1 cellular context compared by ENCODE assay signal in genomic region chr4:158442736-158443135, GRCh38.
TF ChIP-seq lines count a peak whose summit lies in the region.

No MANE protein-coding gene starts in this region.

TF ChIP-seq in H1, 55 proteins besides CTCF, POLR2A, EP300 and RAD21 (continued from another document):
- no peak for TF ChIP-seq GABPA (IDR thresholded peaks at IDR 0.05; ENCODE audit: borderline replicate concordance, insufficient read depth, low read length)
- no peak for TF ChIP-seq BCL11A (IDR thresholded peaks at IDR 0.05; ENCODE audit: low read depth in 2 of 2, low read length in 2 of 2)
- no peak for TF ChIP-seq CTBP2 (IDR thresholded peaks at IDR 0.05; ENCODE audit: borderline replicate concordance, insufficient read depth, insufficient read length, low read length)
- TF ChIP-seq SP1 (IDR thresholded peaks at IDR 0.05; ENCODE audit: low read depth, low read length), result no peak
- no peak for TF ChIP-seq RBBP5 (IDR thresholded peaks at IDR 0.05; ENCODE audit: borderline replicate concordance, low read depth, low read length)
- no peak for TF ChIP-seq SAP30 (IDR thresholded peaks at IDR 0.05; ENCODE audit: insufficient read depth, insufficient replicate concordance, low read length)
